Comparison of ENCODE assay signal across 18 cellular contexts in genomic region chr18:37659906-37660305, GRCh38.
DNase-seq lines count a peak whose midpoint lies in the region; ATAC-seq, FAIRE-seq and TF ChIP-seq lines count a peak whose summit lies in the region.
"Had no signal": no experiment of that assay in that cellular context is flagged by ENCODE, and none has a peak within 500 bp of the region (broad histone marks: within the 10 kb centered on the region; RNA-seq: fewer than 3 reads in every experiment).

No MANE protein-coding gene starts in this region.

- TF ChIP-seq CTCF in bronchial epithelial cell (IDR thresholded peaks at IDR 0.05; ENCODE audit: insufficient read depth, low read length, severe bottlenecking) = no peak
- no peak for TF ChIP-seq CTCF in gastroesophageal sphincter (IDR thresholded peaks at IDR 0.05)
- TF ChIP-seq CTCF in vagina (IDR thresholded peaks at IDR 0.05) = no peak
- TF ChIP-seq CTCF in progenitor cell of endocrine pancreas (IDR thresholded peaks at IDR 0.05; ENCODE audit: unreplicated experiment) = no peak
- no peak for TF ChIP-seq CTCF in foreskin keratinocyte (conservative IDR thresholded peaks at IDR 0.05)
- TF ChIP-seq CTCF in activated CD8-positive, alpha-beta T cell treated with anti-CD3 and anti-CD28 coated beads for 36 hours (IDR thresholded peaks at IDR 0.05) = no peak

- H3K4me1 Mint-ChIP-seq in activated CD4-positive, alpha-beta T cell treated with anti-CD3 and anti-CD28 coated beads, Interleukin-2, amount 10 ng/mL, durations not matched to agents 24 days and 14 days = no peaks in the 10 kb centered on the region
- peaks cover 2% of the 10 kb centered on the region for H3K4me1 Mint-ChIP-seq in progenitor cell of endocrine pancreas (ENCODE audit: low read depth)
- no peaks in the 10 kb centered on the region for H3K4me1 Mint-ChIP-seq in activated CD8-positive, alpha-beta T cell treated with anti-CD3 and anti-CD28 coated beads for 36 hours (ENCODE audit: low read depth)
- H3K4me1 Mint-ChIP-seq: CD4-positive, CD25-positive, alpha-beta regulatory T cell had no signal

- H3K9me3 ChIP-seq in gastroesophageal sphincter (no peaks in the 10 kb centered on the region), vagina (no peaks in the 10 kb centered on the region)
- H3K9me3 ChIP-seq: BLaER1 treated with 17β-estradiol and CSF1 and Interleukin-3, amounts not matched to agents 10 nM and 100 nM; HAP-1 had no signal

- H3K4me1 ChIP-seq in gastroesophageal sphincter (no peaks in the 10 kb centered on the region), vagina (no peaks in the 10 kb centered on the region), foreskin keratinocyte (no peaks in the 10 kb centered on the region)

- H3K27ac Mint-ChIP-seq in activated CD4-positive, alpha-beta T cell treated with anti-CD3 and anti-CD28 coated beads, Interleukin-2, amount 10 ng/mL, durations not matched to agents 24 days and 14 days = no peak overlapping the region
- H3K27ac Mint-ChIP-seq in progenitor cell of endocrine pancreas = no peak overlapping the region
- H3K27ac Mint-ChIP-seq in activated CD8-positive, alpha-beta T cell treated with anti-CD3 and anti-CD28 coated beads for 36 hours = no peak overlapping the region
- H3K27ac Mint-ChIP-seq: CD4-positive, CD25-positive, alpha-beta regulatory T cell; HFFc6 had no signal

- peak; percentile 28 for DNase-seq in activated CD4-positive, alpha-beta T cell treated with anti-CD3 and anti-CD28 coated beads, Interleukin-2, amount 10 ng/mL, durations not matched to agents 24 days and 14 days
- no peak for DNase-seq in activated CD4-positive, alpha-beta T cell treated with anti-CD3 and anti-CD28 coated beads, Interleukin-2, amount 50 U/mL, for 48 hours
- DNase-seq in bronchial epithelial cell (ENCODE audit: low read depth) = no peak
- DNase-seq in vagina (ENCODE audit: extremely low spot score in 2 of 2) = peak; percentile 34 to 44
- no peak for DNase-seq in progenitor cell of endocrine pancreas (ENCODE audit: low spot score, unreplicated experiment)
- DNase-seq in foreskin keratinocyte = no peak
- DNase-seq in activated CD8-positive, alpha-beta T cell treated with anti-CD3 and anti-CD28 coated beads for 36 hours = no peak
- DNase-seq: ACHN; CD4-positive, CD25-positive, alpha-beta regulatory T cell; DMS79; GM23248; HFFc6 had no signal

- POLR2A ChIA-PET in activated CD8-positive, alpha-beta T cell treated with anti-CD3 and anti-CD28 coated beads for 36 hours (lab: Charles Lee) = no interaction called here

- FAIRE-seq in bronchial epithelial cell (lab: Jason Lieb, UNC) = peak; percentile 96
- FAIRE-seq: GM12891, HepG2, HTR-8/SVneo had no signal

- intact Hi-C loops in activated CD4-positive, alpha-beta T cell treated with anti-CD3 and anti-CD28 coated beads, Interleukin-2, amount 10 ng/mL, durations not matched to agents 24 days and 14 days (cut with micrococcal nuclease) = no loop called here
- intact Hi-C loops in vagina (cut with DNase I) = no loop called here
- intact Hi-C loops in activated CD8-positive, alpha-beta T cell treated with anti-CD3 and anti-CD28 coated beads for 36 hours (cut with micrococcal nuclease) = no loop called here

- CTCF ChIA-PET in activated CD8-positive, alpha-beta T cell treated with anti-CD3 and anti-CD28 coated beads for 36 hours (lab: Charles Lee) = no interaction called here

- no peak overlapping the region for H3K4me3 ChIP-seq in bronchial epithelial cell (ENCODE audit: low read depth, low read length)
- H3K4me3 ChIP-seq in gastroesophageal sphincter = no peak overlapping the region
- H3K4me3 ChIP-seq in vagina = no peak overlapping the region
- H3K4me3 ChIP-seq: BLaER1 treated with 17β-estradiol and CSF1 and Interleukin-3, amounts not matched to agents 10 nM and 100 nM; GM23248; HAP-1 had no signal

- H3K27me3 Mint-ChIP-seq in activated CD4-positive, alpha-beta T cell treated with anti-CD3 and anti-CD28 coated beads, Interleukin-2, amount 10 ng/mL, durations not matched to agents 24 days and 14 days = no peaks in the 10 kb centered on the region
- peaks cover 15% of the 10 kb centered on the region for H3K27me3 Mint-ChIP-seq in progenitor cell of endocrine pancreas
- H3K27me3 Mint-ChIP-seq in activated CD8-positive, alpha-beta T cell treated with anti-CD3 and anti-CD28 coated beads for 36 hours = no peaks in the 10 kb centered on the region

- no peak overlapping the region for H3K4me3 Mint-ChIP-seq in activated CD4-positive, alpha-beta T cell treated with anti-CD3 and anti-CD28 coated beads, Interleukin-2, amount 10 ng/mL, durations not matched to agents 24 days and 14 days
- no peak overlapping the region for H3K4me3 Mint-ChIP-seq in progenitor cell of endocrine pancreas (ENCODE audit: low read depth)
- H3K4me3 Mint-ChIP-seq in activated CD8-positive, alpha-beta T cell treated with anti-CD3 and anti-CD28 coated beads for 36 hours = no peak overlapping the region
- H3K4me3 Mint-ChIP-seq: CD4-positive, CD25-positive, alpha-beta regulatory T cell; HFFc6 had no signal

- ATAC-seq in gastroesophageal sphincter (peak; percentile 34), foreskin keratinocyte (no peak)
- no peak for ATAC-seq in activated CD8-positive, alpha-beta T cell treated with anti-CD3 and anti-CD28 coated beads for 36 hours
- ATAC-seq: HepG2 had no signal

- TF ChIP-seq POLR2A in gastroesophageal sphincter (IDR thresholded peaks at IDR 0.05) (no peak), vagina (IDR thresholded peaks at IDR 0.05) (no peak)

- H3K36me3 ChIP-seq in bronchial epithelial cell (ENCODE audit: control insufficient read depth, insufficient read depth, low read length) = no peaks in the 10 kb centered on the region
- no peaks in the 10 kb centered on the region for H3K36me3 ChIP-seq in gastroesophageal sphincter
- H3K36me3 ChIP-seq in vagina = no peaks in the 10 kb centered on the region
- H3K36me3 ChIP-seq: BLaER1 treated with 17β-estradiol and CSF1 and Interleukin-3, amounts not matched to agents 10 nM and 100 nM; HAP-1 had no signal

- H3K9me3 Mint-ChIP-seq in activated CD4-positive, alpha-beta T cell treated with anti-CD3 and anti-CD28 coated beads, Interleukin-2, amount 10 ng/mL, durations not matched to agents 24 days and 14 days = no peaks in the 10 kb centered on the region
- H3K9me3 Mint-ChIP-seq in progenitor cell of endocrine pancreas (ENCODE audit: low read depth) = no peaks in the 10 kb centered on the region
- H3K9me3 Mint-ChIP-seq in activated CD8-positive, alpha-beta T cell treated with anti-CD3 and anti-CD28 coated beads for 36 hours = no peaks in the 10 kb centered on the region

- no peaks in the 10 kb centered on the region for H3K36me3 Mint-ChIP-seq in activated CD4-positive, alpha-beta T cell treated with anti-CD3 and anti-CD28 coated beads, Interleukin-2, amount 10 ng/mL, durations not matched to agents 24 days and 14 days (ENCODE audit: low read depth)
- no peaks in the 10 kb centered on the region for H3K36me3 Mint-ChIP-seq in progenitor cell of endocrine pancreas (ENCODE audit: insufficient read depth)
- no peaks in the 10 kb centered on the region for H3K36me3 Mint-ChIP-seq in activated CD8-positive, alpha-beta T cell treated with anti-CD3 and anti-CD28 coated beads for 36 hours (ENCODE audit: low read depth)
- H3K36me3 Mint-ChIP-seq: CD4-positive, CD25-positive, alpha-beta regulatory T cell had no signal

- H3K27me3 ChIP-seq in bronchial epithelial cell (ENCODE audit: control insufficient read depth, insufficient read depth, low read length) (no peaks in the 10 kb centered on the region), gastroesophageal sphincter (peaks cover 7% of the 10 kb centered on the region), vagina (no peaks in the 10 kb centered on the region), foreskin keratinocyte (no peaks in the 10 kb centered on the region)
- H3K27me3 ChIP-seq: BLaER1 treated with 17β-estradiol and CSF1 and Interleukin-3, amounts not matched to agents 10 nM and 100 nM had no signal

- H3K27ac ChIP-seq in gastroesophageal sphincter (no peak overlapping the region), vagina (no peak overlapping the region), foreskin keratinocyte (no peak overlapping the region)
- H3K27ac ChIP-seq: BLaER1 treated with 17β-estradiol and CSF1 and Interleukin-3, amounts not matched to agents 10 nM and 100 nM; GM23248 had no signal

- no peak for TF ChIP-seq EP300 in gastroesophageal sphincter (IDR thresholded peaks at IDR 0.05)

Comparison
In these comparisons a context has a peak if more than half of its experiments do, and no peak if none do; other contexts are left out.
1. DNase-seq: peak in activated CD4-positive, alpha-beta T cell treated with anti-CD3 and anti-CD28 coated beads, Interleukin-2, amount 10 ng/mL, durations not matched to agents 24 days and 14 days (single experiment) and vagina (2 of 2); none in activated CD4-positive, alpha-beta T cell treated with anti-CD3 and anti-CD28 coated beads, Interleukin-2, amount 50 U/mL, for 48 hours (0 of 2), bronchial epithelial cell (single experiment), progenitor cell of endocrine pancreas (single experiment), foreskin keratinocyte (0 of 2) and activated CD8-positive, alpha-beta T cell treated with anti-CD3 and anti-CD28 coated beads for 36 hours (single experiment).